ENCODE assay signal across 27 cellular contexts in genomic region chr6:6604566-6604965, GRCh38.
"Had no signal": no experiment of that assay in that cellular context is flagged by ENCODE, and none has a peak within 500 bp of the region (broad histone marks: within the 10 kb centered on the region; RNA-seq: fewer than 3 reads in every experiment).

No MANE protein-coding gene starts in this region.

- H3K4me1 Mint-ChIP-seq: neural progenitor cell had no signal

- H3K27ac Mint-ChIP-seq: activated CD4-positive, alpha-beta memory T cell treated with anti-CD3 and anti-CD28 coated beads, Interleukin-2, amount 10 ng/mL, durations not matched to agents 7 days and 5 days; activated naive CD4-positive, alpha-beta T cell treated with anti-CD3 and anti-CD28 coated beads, Interleukin-2, amount 50 U/mL, for 24 hours; activated T-cell treated with anti-CD3 and anti-CD28 coated beads, Interleukin-2, amount 50 U/mL, for 24 hours; brain; natural killer cell; neural progenitor cell had no signal

- H3K4me3 Mint-ChIP-seq: activated CD4-positive, alpha-beta memory T cell treated with anti-CD3 and anti-CD28 coated beads, Interleukin-2, amount 10 ng/mL, durations not matched to agents 7 days and 5 days; activated CD4-positive, alpha-beta T cell treated with anti-CD3 and anti-CD28 coated beads, Interleukin-2, amount 10 ng/mL, durations not matched to agents 7 days and 5 days; activated naive CD4-positive, alpha-beta T cell treated with anti-CD3 and anti-CD28 coated beads, Interleukin-2, amount 50 U/mL, for 24 hours; activated T-cell treated with anti-CD3 and anti-CD28 coated beads, Interleukin-2, amount 50 U/mL, for 24 hours; brain; natural killer cell; neural progenitor cell had no signal

- H3K36me3 Mint-ChIP-seq: brain, natural killer cell, neural progenitor cell had no signal

- DNase-seq: activated CD4-positive, alpha-beta memory T cell treated with anti-CD3 and anti-CD28 coated beads, Interleukin-2, amount 10 ng/mL, durations not matched to agents 7 days and 5 days; activated CD4-positive, alpha-beta T cell treated with anti-CD3 and anti-CD28 coated beads for 1 hour; activated CD4-positive, alpha-beta T cell treated with anti-CD3 and anti-CD28 coated beads, Interleukin-2, amount 10 ng/mL, durations not matched to agents 7 days and 5 days; activated CD8-positive, alpha-beta memory T cell treated with anti-CD3 and anti-CD28 coated beads, Interleukin-2, amount 50 U/mL, for 48 hours; activated gamma-delta T cell; activated T-cell treated with anti-CD3 and anti-CD28 coated beads, Interleukin-2, amount 50 U/mL, for 24 hours; cerebellar nuclear complex; colonic mucosa; dorsolateral prefrontal cortex; effector memory CD4-positive, alpha-beta T cell; left lung; lower lobe of right lung; mesenchymal stem cell; natural killer cell; occipital lobe; psoas muscle; sigmoid colon; stimulated activated CD4-positive, alpha-beta T cell treated with anti-CD3 and anti-CD28 coated beads, Interleukin-1b, Interleukin-23, amount 100 ng/mL, for 48 hours; stimulated activated CD4-positive, alpha-beta T cell treated with anti-CD3 and anti-CD28 coated beads, Interleukin-4, amount 100 ng/mL, for 4 hours; stimulated activated CD8-positive, alpha-beta memory T cell treated with anti-CD3 and anti-CD28 coated beads, Interleukin-4, amount 100 ng/mL, for 48 hours; stimulated activated naive CD4-positive, alpha-beta T cell; T-helper 1 cell; testis; transverse colon had no signal

- H3K9me3 Mint-ChIP-seq: activated naive CD4-positive, alpha-beta T cell treated with anti-CD3 and anti-CD28 coated beads, Interleukin-2, amount 50 U/mL, for 24 hours; natural killer cell had no signal

- H3K27me3 Mint-ChIP-seq: activated CD4-positive, alpha-beta T cell treated with anti-CD3 and anti-CD28 coated beads, Interleukin-2, amount 10 ng/mL, durations not matched to agents 7 days and 5 days; activated naive CD4-positive, alpha-beta T cell treated with anti-CD3 and anti-CD28 coated beads, Interleukin-2, amount 50 U/mL, for 24 hours; activated T-cell treated with anti-CD3 and anti-CD28 coated beads, Interleukin-2, amount 50 U/mL, for 24 hours; brain had no signal

- ATAC-seq: left lung, lower lobe of right lung, natural killer cell, psoas muscle had no signal
